In the genomic region with DNA sequence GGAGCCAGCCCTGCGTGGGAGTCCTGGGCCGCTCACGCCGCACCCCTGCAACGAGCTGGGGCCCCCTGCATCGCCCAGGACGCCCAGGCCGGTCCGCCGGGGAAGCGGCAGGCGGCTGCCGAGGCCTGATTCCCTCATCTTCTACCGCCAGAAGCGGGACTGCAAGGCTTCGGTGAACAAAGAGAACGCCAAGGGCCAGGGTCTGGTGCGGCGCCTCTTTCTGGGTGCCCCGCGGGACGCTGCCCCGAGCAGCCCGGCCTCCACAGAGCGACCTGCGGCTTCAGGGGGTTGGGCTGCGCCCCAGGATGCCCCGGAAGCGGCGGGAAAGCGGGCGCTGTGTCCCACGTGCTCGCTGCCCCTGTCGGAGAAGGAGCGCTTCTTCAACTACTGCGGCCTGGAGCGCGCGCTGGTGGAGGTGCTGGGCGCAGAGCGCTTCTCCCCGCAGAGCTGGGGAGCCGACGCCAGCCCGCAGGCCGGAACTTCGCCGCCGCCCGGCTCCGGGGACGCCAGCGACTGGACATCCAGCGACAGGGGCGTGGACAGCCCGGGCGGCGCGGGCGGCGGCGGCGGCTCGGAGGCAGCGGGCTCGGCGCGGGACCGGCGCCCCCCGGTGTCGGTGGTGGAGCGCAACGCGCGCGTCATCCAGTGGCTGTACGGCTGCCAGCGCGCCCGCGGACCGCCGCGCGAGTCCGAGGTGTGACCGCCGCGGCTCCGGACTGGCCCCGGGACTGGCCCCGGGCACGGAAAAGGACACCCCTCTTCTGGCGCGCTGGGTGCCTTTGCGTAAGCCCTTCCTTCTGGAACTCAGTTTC, we compare ENCODE assay signal across 1 cellular context.
A peak's percentile ranks its signal among the peaks of the same experiment; 100 is the strongest.
TF ChIP-seq lines count a peak whose summit lies in the region.

No MANE protein-coding gene starts in this region.

TF ChIP-seq in K562, 482 proteins besides CTCF, POLR2A, EP300 and RAD21 (continued from another document and continues in another):
- TF ChIP-seq NRF1 (conservative IDR thresholded peaks at IDR 0.05 in 1 of 2, IDR thresholded peaks at IDR 0.05 in 1 of 2) (peak in 1 of 2 experiments; percentile 50; a peak in 3 of 4 replicates), ZNF3 (CRISPR knock-in tag; IDR thresholded peaks at IDR 0.05) (no peak), RBM39 (optimal IDR thresholded peaks at IDR 0.05; ENCODE audit: low read depth, low read length) (no peak), SIX5 (IDR thresholded peaks at IDR 0.05; ENCODE audit: borderline replicate concordance in 1 of 2, insufficient read depth in 1 of 2, low read depth in 1 of 2, low read length in 2 of 2) (no peak), PYGO2 (tag; IDR thresholded peaks at IDR 0.05) (no peak), ZNF561 (CRISPR knock-in tag; conservative IDR thresholded peaks at IDR 0.05) (no peak), ZNF764 (CRISPR knock-in tag; IDR thresholded peaks at IDR 0.05; ENCODE audit: low read depth) (no peak), CAMTA2 (CRISPR knock-in tag; conservative IDR thresholded peaks at IDR 0.05) (no peak), MED1 (CRISPR knock-in tag; IDR thresholded peaks at IDR 0.05; ENCODE audit: borderline replicate concordance) (no peak), TSC22D4 (tag; IDR thresholded peaks at IDR 0.05) (no peak), ZNF57 (CRISPR knock-in tag; IDR thresholded peaks at IDR 0.05) (0 out of 2 replicates have a peak, but pooled peaks have one; percentile 24), NR4A1 (CRISPR knock-in tag; IDR thresholded peaks at IDR 0.05) (peak; percentile 86; the same call in 1 of the 2 replicates), NR4A1 (tag; IDR thresholded peaks at IDR 0.05) (peak; percentile 89), RUNX1 (IDR thresholded peaks at IDR 0.05; ENCODE audit: low read depth) (no peak), ZNF140 (CRISPR knock-in tag; IDR thresholded peaks at IDR 0.05) (no peak), DPF2 (IDR thresholded peaks at IDR 0.05) (peak; percentile 23; the same call in 1 of the 2 replicates), PHF8 (IDR thresholded peaks at IDR 0.05; ENCODE audit: borderline replicate concordance, low read length) (peak; percentile 92), ZNF41 (CRISPR knock-in tag; conservative IDR thresholded peaks at IDR 0.05) (peak; percentile 57; the same call in 1 of the 2 replicates), TAL1 (IDR thresholded peaks at IDR 0.05) (no peak), NR2C1 (IDR thresholded peaks at IDR 0.05) (no peak), NR2C1 (tag; IDR thresholded peaks at IDR 0.05) (0 out of 2 replicates have a peak, but pooled peaks have one; percentile 23), MBD2 (IDR thresholded peaks at IDR 0.05; ENCODE audit: borderline replicate concordance, low read depth) (no peak), KLF10 (CRISPR knock-in tag; IDR thresholded peaks at IDR 0.05) (peak; percentile 12; the same call in 1 of the 2 replicates), NCOA6 (IDR thresholded peaks at IDR 0.05) (no peak), TEAD4 (IDR thresholded peaks at IDR 0.05; ENCODE audit: low read length) (no peak), TEAD4 (CRISPR knock-in tag; IDR thresholded peaks at IDR 0.05; ENCODE audit: borderline replicate concordance) (0 out of 2 replicates have a peak, but pooled peaks have one; percentile 85), ZSCAN29 (IDR thresholded peaks at IDR 0.05) (no peak), ZNF584 (CRISPR knock-in tag; IDR thresholded peaks at IDR 0.05; ENCODE audit: low read depth) (no peak), U2AF2 (optimal IDR thresholded peaks at IDR 0.05; ENCODE audit: low read depth, low read length) (no peak), ZBTB8A (IDR thresholded peaks at IDR 0.05; ENCODE audit: partially characterized antibody) (no peak), POLR2AphosphoS5 (IDR thresholded peaks at IDR 0.05; ENCODE audit: control insufficient read depth, insufficient read depth, low read depth, low read length) (no peak), ZNF324 (CRISPR knock-in tag; IDR thresholded peaks at IDR 0.05) (0 out of 2 replicates have a peak, but pooled peaks have one; percentile 19), POLR2H (tag; IDR thresholded peaks at IDR 0.05; ENCODE audit: low read depth) (no peak), ZZZ3 (IDR thresholded peaks at IDR 0.05) (no peak), ZNF778 (CRISPR knock-in tag; IDR thresholded peaks at IDR 0.05) (no peak), ZFP30 (CRISPR knock-in tag; IDR thresholded peaks at IDR 0.05; ENCODE audit: borderline replicate concordance) (no peak), TRIM28 (IDR thresholded peaks at IDR 0.05) (no peak), RNF2 (IDR thresholded peaks at IDR 0.05) (peak; percentile 80), L3MBTL2 (IDR thresholded peaks at IDR 0.05) (peak; percentile 99), CBX8 (IDR thresholded peaks at IDR 0.05; ENCODE audit: borderline replicate concordance, extremely low read depth, low read depth, low read length, poor library complexity, severe bottlenecking) (no peak), SOX6 (IDR thresholded peaks at IDR 0.05) (0 out of 2 replicates have a peak, but pooled peaks have one; percentile 17), ILF3 (IDR thresholded peaks at IDR 0.05; ENCODE audit: borderline replicate concordance) (no peak), CHD4 (IDR thresholded peaks at IDR 0.05; ENCODE audit: insufficient read depth, insufficient replicate concordance, low read depth, low read length, poor library complexity, severe bottlenecking) (no peak), ZNF785 (CRISPR knock-in tag; IDR thresholded peaks at IDR 0.05) (no peak)
- TF ChIP-seq, protein P1, sequence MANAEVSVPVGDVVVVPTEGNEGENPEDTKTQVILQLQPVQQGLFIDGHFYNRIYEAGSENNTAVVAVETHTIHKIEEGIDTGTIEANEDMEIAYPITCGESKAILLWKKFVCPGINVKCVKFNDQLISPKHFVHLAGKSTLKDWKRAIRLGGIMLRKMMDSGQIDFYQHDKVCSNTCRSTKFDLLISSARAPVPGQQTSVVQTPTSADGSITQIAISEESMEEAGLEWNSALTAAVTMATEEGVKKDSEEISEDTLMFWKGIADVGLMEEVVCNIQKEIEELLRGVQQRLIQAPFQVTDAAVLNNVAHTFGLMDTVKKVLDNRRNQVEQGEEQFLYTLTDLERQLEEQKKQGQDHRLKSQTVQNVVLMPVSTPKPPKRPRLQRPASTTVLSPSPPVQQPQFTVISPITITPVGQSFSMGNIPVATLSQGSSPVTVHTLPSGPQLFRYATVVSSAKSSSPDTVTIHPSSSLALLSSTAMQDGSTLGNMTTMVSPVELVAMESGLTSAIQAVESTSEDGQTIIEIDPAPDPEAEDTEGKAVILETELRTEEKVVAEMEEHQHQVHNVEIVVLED (CRISPR knock-in tag; IDR thresholded peaks at IDR 0.05): peak; percentile 41; the same call in 1 of the 2 replicates
- TF ChIP-seq, protein P2, sequence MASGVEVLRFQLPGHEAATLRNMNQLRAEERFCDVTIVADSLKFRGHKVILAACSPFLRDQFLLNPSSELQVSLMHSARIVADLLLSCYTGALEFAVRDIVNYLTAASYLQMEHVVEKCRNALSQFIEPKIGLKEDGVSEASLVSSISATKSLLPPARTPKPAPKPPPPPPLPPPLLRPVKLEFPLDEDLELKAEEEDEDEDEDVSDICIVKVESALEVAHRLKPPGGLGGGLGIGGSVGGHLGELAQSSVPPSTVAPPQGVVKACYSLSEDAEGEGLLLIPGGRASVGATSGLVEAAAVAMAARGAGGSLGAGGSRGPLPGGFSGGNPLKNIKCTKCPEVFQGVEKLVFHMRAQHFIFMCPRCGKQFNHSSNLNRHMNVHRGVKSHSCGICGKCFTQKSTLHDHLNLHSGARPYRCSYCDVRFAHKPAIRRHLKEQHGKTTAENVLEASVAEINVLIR (CRISPR knock-in tag; IDR thresholded peaks at IDR 0.05): 0 out of 2 replicates have a peak, but pooled peaks have one; percentile 24
- TF ChIP-seq, protein P3, sequence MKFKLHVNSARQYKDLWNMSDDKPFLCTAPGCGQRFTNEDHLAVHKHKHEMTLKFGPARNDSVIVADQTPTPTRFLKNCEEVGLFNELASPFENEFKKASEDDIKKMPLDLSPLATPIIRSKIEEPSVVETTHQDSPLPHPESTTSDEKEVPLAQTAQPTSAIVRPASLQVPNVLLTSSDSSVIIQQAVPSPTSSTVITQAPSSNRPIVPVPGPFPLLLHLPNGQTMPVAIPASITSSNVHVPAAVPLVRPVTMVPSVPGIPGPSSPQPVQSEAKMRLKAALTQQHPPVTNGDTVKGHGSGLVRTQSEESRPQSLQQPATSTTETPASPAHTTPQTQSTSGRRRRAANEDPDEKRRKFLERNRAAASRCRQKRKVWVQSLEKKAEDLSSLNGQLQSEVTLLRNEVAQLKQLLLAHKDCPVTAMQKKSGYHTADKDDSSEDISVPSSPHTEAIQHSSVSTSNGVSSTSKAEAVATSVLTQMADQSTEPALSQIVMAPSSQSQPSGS (CRISPR knock-in tag; IDR thresholded peaks at IDR 0.05): no peak
- TF ChIP-seq, protein P4, sequence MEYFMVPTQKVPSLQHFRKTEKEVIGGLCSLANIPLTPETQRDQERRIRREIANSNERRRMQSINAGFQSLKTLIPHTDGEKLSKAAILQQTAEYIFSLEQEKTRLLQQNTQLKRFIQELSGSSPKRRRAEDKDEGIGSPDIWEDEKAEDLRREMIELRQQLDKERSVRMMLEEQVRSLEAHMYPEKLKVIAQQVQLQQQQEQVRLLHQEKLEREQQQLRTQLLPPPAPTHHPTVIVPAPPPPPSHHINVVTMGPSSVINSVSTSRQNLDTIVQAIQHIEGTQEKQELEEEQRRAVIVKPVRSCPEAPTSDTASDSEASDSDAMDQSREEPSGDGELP (CRISPR knock-in tag; IDR thresholded peaks at IDR 0.05; ENCODE audit: borderline replicate concordance): peak; percentile 73; the same call in 1 of the 2 replicates
- TF ChIP-seq, protein P5, sequence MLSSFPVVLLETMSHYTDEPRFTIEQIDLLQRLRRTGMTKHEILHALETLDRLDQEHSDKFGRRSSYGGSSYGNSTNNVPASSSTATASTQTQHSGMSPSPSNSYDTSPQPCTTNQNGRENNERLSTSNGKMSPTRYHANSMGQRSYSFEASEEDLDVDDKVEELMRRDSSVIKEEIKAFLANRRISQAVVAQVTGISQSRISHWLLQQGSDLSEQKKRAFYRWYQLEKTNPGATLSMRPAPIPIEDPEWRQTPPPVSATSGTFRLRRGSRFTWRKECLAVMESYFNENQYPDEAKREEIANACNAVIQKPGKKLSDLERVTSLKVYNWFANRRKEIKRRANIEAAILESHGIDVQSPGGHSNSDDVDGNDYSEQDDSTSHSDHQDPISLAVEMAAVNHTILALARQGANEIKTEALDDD (IDR thresholded peaks at IDR 0.05): no peak
- TF ChIP-seq, protein P6, sequence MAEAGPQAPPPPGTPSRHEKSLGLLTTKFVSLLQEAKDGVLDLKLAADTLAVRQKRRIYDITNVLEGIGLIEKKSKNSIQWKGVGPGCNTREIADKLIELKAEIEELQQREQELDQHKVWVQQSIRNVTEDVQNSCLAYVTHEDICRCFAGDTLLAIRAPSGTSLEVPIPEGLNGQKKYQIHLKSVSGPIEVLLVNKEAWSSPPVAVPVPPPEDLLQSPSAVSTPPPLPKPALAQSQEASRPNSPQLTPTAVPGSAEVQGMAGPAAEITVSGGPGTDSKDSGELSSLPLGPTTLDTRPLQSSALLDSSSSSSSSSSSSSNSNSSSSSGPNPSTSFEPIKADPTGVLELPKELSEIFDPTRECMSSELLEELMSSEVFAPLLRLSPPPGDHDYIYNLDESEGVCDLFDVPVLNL (CRISPR knock-in tag; IDR thresholded peaks at IDR 0.05; ENCODE audit: low read depth): peak; percentile 75; the same call in 1 of the 2 replicates
- TF ChIP-seq, protein P7, sequence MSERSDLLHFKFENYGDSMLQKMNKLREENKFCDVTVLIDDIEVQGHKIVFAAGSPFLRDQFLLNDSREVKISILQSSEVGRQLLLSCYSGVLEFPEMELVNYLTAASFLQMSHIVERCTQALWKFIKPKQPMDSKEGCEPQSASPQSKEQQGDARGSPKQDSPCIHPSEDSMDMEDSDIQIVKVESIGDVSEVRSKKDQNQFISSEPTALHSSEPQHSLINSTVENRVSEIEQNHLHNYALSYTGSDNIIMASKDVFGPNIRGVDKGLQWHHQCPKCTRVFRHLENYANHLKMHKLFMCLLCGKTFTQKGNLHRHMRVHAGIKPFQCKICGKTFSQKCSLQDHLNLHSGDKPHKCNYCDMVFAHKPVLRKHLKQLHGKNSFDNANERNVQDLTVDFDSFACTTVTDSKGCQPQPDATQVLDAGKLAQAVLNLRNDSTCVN (CRISPR knock-in tag; IDR thresholded peaks at IDR 0.05): no peak
- TF ChIP-seq, protein P8, sequence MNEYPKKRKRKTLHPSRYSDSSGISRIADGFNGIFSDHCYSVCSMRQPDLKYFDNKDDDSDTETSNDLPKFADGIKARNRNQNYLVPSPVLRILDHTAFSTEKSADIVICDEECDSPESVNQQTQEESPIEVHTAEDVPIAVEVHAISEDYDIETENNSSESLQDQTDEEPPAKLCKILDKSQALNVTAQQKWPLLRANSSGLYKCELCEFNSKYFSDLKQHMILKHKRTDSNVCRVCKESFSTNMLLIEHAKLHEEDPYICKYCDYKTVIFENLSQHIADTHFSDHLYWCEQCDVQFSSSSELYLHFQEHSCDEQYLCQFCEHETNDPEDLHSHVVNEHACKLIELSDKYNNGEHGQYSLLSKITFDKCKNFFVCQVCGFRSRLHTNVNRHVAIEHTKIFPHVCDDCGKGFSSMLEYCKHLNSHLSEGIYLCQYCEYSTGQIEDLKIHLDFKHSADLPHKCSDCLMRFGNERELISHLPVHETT (CRISPR knock-in tag; conservative IDR thresholded peaks at IDR 0.05 in 1 of 2, IDR thresholded peaks at IDR 0.05 in 1 of 2): peak in 1 of 2 experiments; percentile 97; a peak in 2 of 4 replicates
- TF ChIP-seq, protein P9, sequence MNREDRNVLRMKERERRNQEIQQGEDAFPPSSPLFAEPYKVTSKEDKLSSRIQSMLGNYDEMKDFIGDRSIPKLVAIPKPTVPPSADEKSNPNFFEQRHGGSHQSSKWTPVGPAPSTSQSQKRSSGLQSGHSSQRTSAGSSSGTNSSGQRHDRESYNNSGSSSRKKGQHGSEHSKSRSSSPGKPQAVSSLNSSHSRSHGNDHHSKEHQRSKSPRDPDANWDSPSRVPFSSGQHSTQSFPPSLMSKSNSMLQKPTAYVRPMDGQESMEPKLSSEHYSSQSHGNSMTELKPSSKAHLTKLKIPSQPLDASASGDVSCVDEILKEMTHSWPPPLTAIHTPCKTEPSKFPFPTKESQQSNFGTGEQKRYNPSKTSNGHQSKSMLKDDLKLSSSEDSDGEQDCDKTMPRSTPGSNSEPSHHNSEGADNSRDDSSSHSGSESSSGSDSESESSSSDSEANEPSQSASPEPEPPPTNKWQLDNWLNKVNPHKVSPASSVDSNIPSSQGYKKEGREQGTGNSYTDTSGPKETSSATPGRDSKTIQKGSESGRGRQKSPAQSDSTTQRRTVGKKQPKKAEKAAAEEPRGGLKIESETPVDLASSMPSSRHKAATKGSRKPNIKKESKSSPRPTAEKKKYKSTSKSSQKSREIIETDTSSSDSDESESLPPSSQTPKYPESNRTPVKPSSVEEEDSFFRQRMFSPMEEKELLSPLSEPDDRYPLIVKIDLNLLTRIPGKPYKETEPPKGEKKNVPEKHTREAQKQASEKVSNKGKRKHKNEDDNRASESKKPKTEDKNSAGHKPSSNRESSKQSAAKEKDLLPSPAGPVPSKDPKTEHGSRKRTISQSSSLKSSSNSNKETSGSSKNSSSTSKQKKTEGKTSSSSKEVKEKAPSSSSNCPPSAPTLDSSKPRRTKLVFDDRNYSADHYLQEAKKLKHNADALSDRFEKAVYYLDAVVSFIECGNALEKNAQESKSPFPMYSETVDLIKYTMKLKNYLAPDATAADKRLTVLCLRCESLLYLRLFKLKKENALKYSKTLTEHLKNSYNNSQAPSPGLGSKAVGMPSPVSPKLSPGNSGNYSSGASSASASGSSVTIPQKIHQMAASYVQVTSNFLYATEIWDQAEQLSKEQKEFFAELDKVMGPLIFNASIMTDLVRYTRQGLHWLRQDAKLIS (CRISPR knock-in tag; IDR thresholded peaks at IDR 0.05): 0 out of 2 replicates have a peak, but pooled peaks have one; percentile 20
